In the genomic region with DNA sequence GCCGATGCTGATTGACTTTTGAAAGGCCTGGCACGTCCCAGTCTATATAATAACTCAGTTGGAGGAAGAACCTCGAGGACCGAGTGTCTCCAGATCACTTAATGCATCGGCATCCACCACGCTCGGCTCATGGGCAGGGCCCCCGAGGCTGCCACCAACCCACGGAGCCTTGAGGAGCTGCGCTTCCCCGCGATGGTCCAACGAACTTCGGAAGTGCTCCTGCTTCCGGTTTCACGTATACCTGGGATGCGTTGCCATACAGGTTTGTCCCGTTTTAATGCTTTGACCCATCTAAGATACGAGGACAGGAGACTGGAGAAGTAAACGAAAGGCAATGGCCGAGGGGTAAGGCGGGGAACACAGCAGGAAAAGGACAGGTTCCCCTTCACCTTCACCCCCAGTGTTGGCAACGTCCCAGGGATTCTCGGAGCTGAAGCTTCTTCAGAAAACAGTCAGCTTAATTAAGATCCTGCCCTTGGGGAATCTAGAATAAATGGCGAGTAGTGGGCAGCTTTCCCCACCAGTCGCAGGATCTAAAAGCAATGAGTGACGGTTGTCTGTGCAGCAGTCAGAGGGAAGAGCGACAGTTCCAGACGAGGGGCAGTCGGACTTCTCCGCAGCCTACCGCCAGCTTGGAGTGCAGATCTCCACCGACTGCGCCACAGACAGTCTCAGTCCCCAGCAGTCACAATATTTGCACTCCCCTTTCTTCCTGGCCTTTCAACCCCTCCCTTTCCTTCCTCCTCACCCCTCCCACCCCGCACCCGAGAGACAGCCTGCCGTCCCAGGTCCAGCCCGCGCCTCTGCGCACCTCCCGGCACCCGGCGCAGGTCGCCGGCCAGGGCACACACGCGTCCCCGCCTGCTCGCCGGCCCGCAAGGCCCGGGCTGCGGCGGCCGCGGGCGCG, we compare ENCODE assay signal across 8 cellular contexts. TPM values are rescaled to one million over a fixed set of nuclear protein-coding genes. Genes with fewer than 3 reads are reported as not detected.
DNase-seq lines count a peak whose midpoint lies in the region; ATAC-seq and TF ChIP-seq lines count a peak whose summit lies in the region.

No MANE protein-coding gene starts in this region.

- TF ChIP-seq EP300 in tibial nerve (IDR thresholded peaks at IDR 0.05): no peak

- H3K27ac Mint-ChIP-seq in activated naive CD4-positive, alpha-beta T cell treated with anti-CD3 and anti-CD28 coated beads, Interleukin-2, amount 50 U/mL, for 72 hours: no peak overlapping the region

- peak; percentile 43 for DNase-seq in stimulated activated CD4-positive, alpha-beta T cell treated with anti-CD3 and anti-CD28 coated beads, Interleukin-15, amount 100 ng/mL, for 24 hours
- no peak for DNase-seq in stimulated activated CD4-positive, alpha-beta T cell treated with anti-CD3 and anti-CD28 coated beads, Interleukin-2, amount 100 ng/mL, for 48 hours
- peak; percentile 86 for DNase-seq in NCI-H2227 (lab: John Stamatoyannopoulos, UW; ENCODE audit: unreplicated experiment)
- DNase-seq in activated naive CD4-positive, alpha-beta T cell treated with anti-CD3 and anti-CD28 coated beads, Interleukin-2, amount 50 U/mL, for 72 hours (ENCODE audit: low spot score in 2 of 2): no peak
- peak in 1 of 2 donors; percentile 26 for DNase-seq in left colon
- DNase-seq in tibial nerve (ENCODE audit: low spot score in 2 of 2): no peak
- no peak for DNase-seq in stimulated activated CD4-positive, alpha-beta T cell treated with anti-CD3 and anti-CD28 coated beads, Interleukin-2, amount 100 ng/mL, for 24 hours

- H3K9me3 Mint-ChIP-seq in activated naive CD4-positive, alpha-beta T cell treated with anti-CD3 and anti-CD28 coated beads, Interleukin-2, amount 50 U/mL, for 72 hours: peaks cover 0 to 6% of the 10 kb centered on the region in 2 donors

- H3K27ac ChIP-seq in tibial nerve: no peak overlapping the region

- WGBS in tibial nerve, 2 donors: 2 to 5% methylated on average over 35 to 58 of the region's 58 CpGs

- H3K9me3 ChIP-seq in tibial nerve: no peaks in the 10 kb centered on the region

- ATAC-seq in HG02938 (IDR thresholded peaks at IDR 0.05; ENCODE audit: unreplicated experiment): peak; percentile 44
- peak; percentile 28 to 70 for ATAC-seq in activated naive CD4-positive, alpha-beta T cell treated with anti-CD3 and anti-CD28 coated beads, Interleukin-2, amount 50 U/mL, for 72 hours
- peak; percentile 48 for ATAC-seq in left colon

- peaks cover 0 to 27% (median 6%) of the 10 kb centered on the region in 4 donors for H3K4me1 ChIP-seq in tibial nerve

- H3K36me3 Mint-ChIP-seq in activated naive CD4-positive, alpha-beta T cell treated with anti-CD3 and anti-CD28 coated beads, Interleukin-2, amount 50 U/mL, for 72 hours: peaks cover 0 to 23% of the 10 kb centered on the region in 2 donors

- peak overlapping the region; percentile 28 to 54 (median 35) for H3K4me3 ChIP-seq in tibial nerve

- H3K36me3 ChIP-seq in tibial nerve: no peaks in the 10 kb centered on the region

- intact Hi-C loops in left colon (cut with DNase I, micrococcal nuclease): no loop called here

- peaks cover 0 to 90% of the 10 kb centered on the region in 2 donors for H3K27me3 ChIP-seq in tibial nerve

- no peak for TF ChIP-seq POLR2A in tibial nerve (IDR thresholded peaks at IDR 0.05)

- no peak for TF ChIP-seq CTCF in tibial nerve (IDR thresholded peaks at IDR 0.05)

RNA-seq across cellular contexts. Expression of a gene that starts 10.7 kb away (rescaled TPM):
- total RNA-seq in activated naive CD4-positive, alpha-beta T cell treated with anti-CD3 and anti-CD28 coated beads, Interleukin-2, amount 50 U/mL, for 72 hours: not detected
- not detected for total RNA-seq in left colon
- total RNA-seq in tibial nerve: under 1 TPM in 1 of 4 donors, not detected in 3; 0.21 TPM

Comparison
In these comparisons a context has a peak if more than half of its experiments do, and no peak if none do; other contexts are left out.
1. DNase-seq: peak in stimulated activated CD4-positive, alpha-beta T cell treated with anti-CD3 and anti-CD28 coated beads, Interleukin-15, amount 100 ng/mL, for 24 hours (single experiment) and NCI-H2227 (single experiment); none in stimulated activated CD4-positive, alpha-beta T cell treated with anti-CD3 and anti-CD28 coated beads, Interleukin-2, amount 100 ng/mL, for 48 hours (0 of 2), activated naive CD4-positive, alpha-beta T cell treated with anti-CD3 and anti-CD28 coated beads, Interleukin-2, amount 50 U/mL, for 72 hours (0 of 2), tibial nerve (0 of 2) and stimulated activated CD4-positive, alpha-beta T cell treated with anti-CD3 and anti-CD28 coated beads, Interleukin-2, amount 100 ng/mL, for 24 hours (0 of 2).
2. Peak in every context shown above with its lines, with median percentiles within 50 percentile points of each other: ATAC-seq.